Comparison of ENCODE assay signal across 14 cellular contexts in the genomic region with DNA sequence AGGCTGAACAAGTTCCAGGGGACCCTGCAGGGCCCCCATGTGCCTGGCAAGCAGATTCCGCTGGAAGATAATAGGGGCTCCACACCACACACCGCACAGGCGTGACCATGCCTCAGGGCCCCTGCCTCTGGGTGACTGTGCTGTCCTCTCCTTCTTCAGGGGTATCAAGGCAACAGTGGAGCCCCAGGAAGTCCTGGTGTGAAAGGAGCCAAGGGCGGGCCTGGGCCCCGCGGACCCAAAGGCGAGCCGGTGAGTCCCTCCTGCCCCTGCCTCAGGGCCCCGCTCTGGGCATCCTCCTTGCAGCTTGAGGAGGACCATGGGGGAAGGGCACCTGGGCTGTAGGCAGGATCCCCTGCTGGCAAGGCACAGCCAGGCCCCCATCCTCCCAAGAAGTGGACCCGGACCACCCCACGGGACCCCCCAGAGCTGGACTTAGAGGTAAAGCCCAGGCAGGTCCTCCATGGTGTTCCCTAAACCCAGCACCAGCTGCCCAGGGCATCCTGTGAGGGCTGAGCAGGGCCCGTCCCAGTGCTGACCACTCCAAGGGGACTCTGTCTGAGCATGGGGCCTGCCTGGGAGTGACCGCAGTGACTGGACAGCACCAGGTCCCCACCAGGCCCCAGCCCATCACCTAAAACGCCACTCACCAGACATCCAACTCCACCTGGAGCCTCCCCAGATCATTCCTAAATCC. TPM values are rescaled to one million over a fixed set of nuclear protein-coding genes. Genes with fewer than 3 reads are reported as not detected.
DNase-seq lines count a peak whose midpoint lies in the region; ATAC-seq and TF ChIP-seq lines count a peak whose summit lies in the region.
"Had no signal": no experiment of that assay in that cellular context is flagged by ENCODE, and none has a peak within 500 bp of the region (broad histone marks: within the 10 kb centered on the region; RNA-seq: fewer than 3 reads in every experiment).

No MANE protein-coding gene starts in this region.

- POLR2A ChIA-PET in HEK293 (lab: Yijun Ruan, JAX): no interaction called here

- CTCF ChIA-PET in HEK293 (lab: Yijun Ruan, JAX): interaction anchor here (1.5 kb wide), 1 partner anchor 147 kb away, joined by 3 read pairs; no protein-coding TSS in a partner anchor

- intact Hi-C loops in heart left ventricle (cut with DNase I) (loop anchor here in 1 of 10 donors (10.0 kb wide), 1 partner anchor 124 kb away; no protein-coding TSS in a partner anchor), ovary (cut with DNase I) (no loop called here)

- H3K4me2 ChIP-seq in BLaER1 treated with 17β-estradiol and CSF1 and Interleukin-3, amounts not matched to agents 10 nM and 100 nM: peak overlapping the region in 6 of 11 experiments; percentile 36 to 72 (median 68); a peak in 11 of 22 replicates

- no peaks in the 10 kb centered on the region for H3K27me3 ChIP-seq in BLaER1 treated with 17β-estradiol and CSF1 and Interleukin-3, amounts not matched to agents 10 nM and 100 nM
- H3K27me3 ChIP-seq in heart left ventricle (no peaks in the 10 kb centered on the region), ovary (no peaks in the 10 kb centered on the region)
- H3K27me3 ChIP-seq: colonic mucosa had no signal

- H4K20me1 ChIP-seq in BLaER1 treated with 17β-estradiol and CSF1 and Interleukin-3, amounts not matched to agents 10 nM and 100 nM: peaks cover 0 to 38% (median 0%) of the 10 kb centered on the region in 11 experiments; a peak in 7 of 22 replicates

- no peak for TF ChIP-seq POLR2A in heart left ventricle (IDR thresholded peaks at IDR 0.05)
- no peak for TF ChIP-seq POLR2A in ovary (IDR thresholded peaks at IDR 0.05)

- no peak for TF ChIP-seq EP300 in ovary (IDR thresholded peaks at IDR 0.05)

- WGBS in heart left ventricle, 4 donors: 94 to 97% (median 96%) methylated on average over 10 to 14 of the region's 14 CpGs
- WGBS in ovary, 3 donors: 93 to 95% (median 95%) methylated on average over 14 of the region's 14 CpGs

- H3K27ac ChIP-seq in BLaER1 treated with 17β-estradiol and CSF1 and Interleukin-3, amounts not matched to agents 10 nM and 100 nM: no peak overlapping the region
- H3K27ac ChIP-seq in HEK293 (ENCODE audit: extremely low read depth, low read depth, low read length): no peak overlapping the region
- H3K27ac ChIP-seq in heart left ventricle: peak overlapping the region in 1 of 12 donors; percentile 65
- H3K27ac ChIP-seq in ovary: no peak overlapping the region
- H3K27ac ChIP-seq: colonic mucosa had no signal

- peaks cover 6 to 20% (median 7%) of the 10 kb centered on the region in 11 experiments; a peak in 17 of 22 replicates for H3K36me3 ChIP-seq in BLaER1 treated with 17β-estradiol and CSF1 and Interleukin-3, amounts not matched to agents 10 nM and 100 nM
- peaks cover 0 to 78% of the 10 kb centered on the region in 2 experiments; a peak in 2 of 3 replicates for H3K36me3 ChIP-seq in HEK293 (ENCODE audit: control insufficient read depth in 2 of 2, insufficient read depth in 1 of 2, low read length in 2 of 2)
- peaks cover 0 to 90% (median 86%) of the 10 kb centered on the region in 9 donors for H3K36me3 ChIP-seq in heart left ventricle
- no peaks in the 10 kb centered on the region for H3K36me3 ChIP-seq in ovary

- H3K9ac ChIP-seq in BLaER1 treated with 17β-estradiol and CSF1 and Interleukin-3, amounts not matched to agents 10 nM and 100 nM: no peak overlapping the region

- ATAC-seq in heart left ventricle (no peak), GM21367 (IDR thresholded peaks at IDR 0.05; ENCODE audit: unreplicated experiment) (no peak), HG03159 (IDR thresholded peaks at IDR 0.05; ENCODE audit: unreplicated experiment) (no peak)
- ATAC-seq: sciatic nerve had no signal

- H3K9me3 ChIP-seq in BLaER1 treated with 17β-estradiol and CSF1 and Interleukin-3, amounts not matched to agents 10 nM and 100 nM (replicated peaks in 1 of 11): peaks cover 7 to 14% (median 13%) of the 10 kb centered on the region in 11 experiments
- H3K9me3 ChIP-seq in HEK293 (ENCODE audit: control insufficient read depth, insufficient read depth, low read depth, low read length): no peaks in the 10 kb centered on the region
- H3K9me3 ChIP-seq in heart left ventricle: peaks cover 0 to 10% (median 0%) of the 10 kb centered on the region in 12 donors
- no peaks in the 10 kb centered on the region for H3K9me3 ChIP-seq in ovary
- H3K9me3 ChIP-seq: colonic mucosa had no signal

- DNase-seq in heart left ventricle: peak; percentile 5 to 45 (median 23)
- DNase-seq in ovary: peak; percentile 10 to 35 (median 20)
- no peak for DNase-seq in inferior parietal cortex (ENCODE audit: extremely low spot score)
- DNase-seq in DMS 273 (lab: John Stamatoyannopoulos, UW; ENCODE audit: unreplicated experiment): no peak
- DNase-seq: activated CD4-positive, alpha-beta T cell treated with anti-CD3 and anti-CD28 coated beads, Interleukin-2, amount 50 U/mL, for 48 hours; colonic mucosa; HFFc6; NCI-H446 had no signal

- TF ChIP-seq CTCF in HEK293 (tag by site-specific recombination; IDR thresholded peaks at IDR 0.05) (no peak), heart left ventricle (IDR thresholded peaks at IDR 0.05) (no peak), ovary (IDR thresholded peaks at IDR 0.05) (no peak)

- H3K4me1 ChIP-seq in BLaER1 treated with 17β-estradiol and CSF1 and Interleukin-3, amounts not matched to agents 10 nM and 100 nM: peaks cover 0 to 64% (median 46%) of the 10 kb centered on the region in 10 experiments; a peak in 16 of 20 replicates
- H3K4me1 ChIP-seq in HEK293 (ENCODE audit: control insufficient read depth, insufficient read depth, low read length): no peaks in the 10 kb centered on the region
- no peaks in the 10 kb centered on the region for H3K4me1 ChIP-seq in heart left ventricle
- no peaks in the 10 kb centered on the region for H3K4me1 ChIP-seq in ovary (ENCODE audit: insufficient read depth)
- H3K4me1 ChIP-seq: colonic mucosa had no signal

- H3K4me3 ChIP-seq in BLaER1 treated with 17β-estradiol and CSF1 and Interleukin-3, amounts not matched to agents 10 nM and 100 nM: no peak overlapping the region
- no peak overlapping the region for H3K4me3 ChIP-seq in HEK293 (ENCODE audit: low read depth, low read length)
- H3K4me3 ChIP-seq in heart left ventricle: no peak overlapping the region
- no peak overlapping the region for H3K4me3 ChIP-seq in ovary
- H3K4me3 ChIP-seq: colonic mucosa had no signal

TF ChIP-seq in HEK293, 187 proteins besides CTCF, POLR2A, EP300 and RAD21:
- 0 out of 2 replicates have a peak, but pooled peaks have one; percentile 7 for TF ChIP-seq ZIC2 (tag by site-specific recombination; IDR thresholded peaks at IDR 0.05)
- TF ChIP-seq, protein P1, sequence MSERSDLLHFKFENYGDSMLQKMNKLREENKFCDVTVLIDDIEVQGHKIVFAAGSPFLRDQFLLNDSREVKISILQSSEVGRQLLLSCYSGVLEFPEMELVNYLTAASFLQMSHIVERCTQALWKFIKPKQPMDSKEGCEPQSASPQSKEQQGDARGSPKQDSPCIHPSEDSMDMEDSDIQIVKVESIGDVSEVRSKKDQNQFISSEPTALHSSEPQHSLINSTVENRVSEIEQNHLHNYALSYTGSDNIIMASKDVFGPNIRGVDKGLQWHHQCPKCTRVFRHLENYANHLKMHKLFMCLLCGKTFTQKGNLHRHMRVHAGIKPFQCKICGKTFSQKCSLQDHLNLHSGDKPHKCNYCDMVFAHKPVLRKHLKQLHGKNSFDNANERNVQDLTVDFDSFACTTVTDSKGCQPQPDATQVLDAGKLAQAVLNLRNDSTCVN (tag by site-specific recombination; optimal IDR thresholded peaks at IDR 0.05): no peak

RNA-seq across cellular contexts. Expression of a gene that starts 21.1 kb away (rescaled TPM):
- total RNA-seq in heart left ventricle: 100 to 1,000 TPM; 118 to 484 (median 158) TPM
- polyA plus RNA-seq in heart left ventricle: 100 to 1,000 TPM; 143 to 221 TPM
- 1,000 to 10,000 TPM in 1 of 7 donors, 100 to 1,000 TPM in 6; 222 to 1,092 (median 831) TPM for total RNA-seq in ovary
- polyA plus RNA-seq in ovary: 100 to 1,000 TPM in 1 of 2 donors, 10 to 100 TPM in 1; 50.9 to 818 TPM

RNA-seq across cellular contexts. Expression of a gene that starts 36.4 kb away (rescaled TPM):
- total RNA-seq in heart left ventricle (1 to 10 TPM in 5 of 9 donors, under 1 TPM in 3, not detected in 1; 0.31 to 3.1 (median 1.2) TPM), ovary (1 to 10 TPM in 5 of 7 donors, under 1 TPM in 2; 0.83 to 7.5 (median 3.8) TPM)
- polyA plus RNA-seq in heart left ventricle (1 to 10 TPM in 1 of 2 donors, under 1 TPM in 1; 0.17 to 1.8 TPM), ovary (1 to 10 TPM in 1 of 2 donors, not detected in 1; 3.5 TPM)
- total RNA-seq: T-helper 1 cell treated with Interleukin-12 subunit alpha and Interleukin-12 subunit beta and Interleukin-4 antibody, amounts not matched to agents 30 ng/mL and 1 ng/mL, for 36 hours had no signal

Comparison
In these comparisons a context has a peak if more than half of its experiments do, and no peak if none do; other contexts are left out.
1. DNase-seq: peak in heart left ventricle (5 of 5) and ovary (5 of 5); none in inferior parietal cortex (single experiment) and DMS 273 (single experiment).